14 cellular contexts compared by ENCODE assay signal in genomic region chr11:116736763-116737162, GRCh38. TPM values are rescaled to one million over a fixed set of nuclear protein-coding genes. Genes with fewer than 3 reads are reported as not detected.
DNase-seq lines count a peak whose midpoint lies in the region; ATAC-seq and TF ChIP-seq lines count a peak whose summit lies in the region.
"Had no signal": no experiment of that assay in that cellular context is flagged by ENCODE, and none has a peak within 500 bp of the region (broad histone marks: within the 10 kb centered on the region; RNA-seq: fewer than 3 reads in every experiment).

No MANE protein-coding gene starts in this region.

- TF ChIP-seq POLR2A in HCT116 (IDR thresholded peaks at IDR 0.05; ENCODE audit: borderline replicate concordance, extremely low read depth, insufficient read depth, insufficient read length) = no peak

- CTCF ChIA-PET in HCT116 (lab: Charles Lee) = no interaction called here

- DNase-seq in ELF-1 (ENCODE audit: low read depth, low spot score) (peak; percentile 25), HCT116 (ENCODE audit: low read depth, low spot score) (peak; percentile 15), RPMI7951 (ENCODE audit: low read depth) (peak; percentile 13), fibroblast of pulmonary artery (ENCODE audit: low read depth) (peak; percentile 5), smooth muscle cell (lab: John Stamatoyannopoulos, UW; ENCODE audit: unreplicated experiment) (no peak), activated T-cell treated with anti-CD3 and anti-CD28 coated beads for 4 hours (no peak), left ventricle myocardium superior (no peak), mucosa of gallbladder (ENCODE audit: low spot score) (no peak)
- DNase-seq: COR-L47, NCI-H1436 treated with DMSO at 0.1 percent for 48 hours, ovary had no signal

- H3K4me2 ChIP-seq in HCT116 (ENCODE audit: low read length) = no peak overlapping the region
- H3K4me2 ChIP-seq in smooth muscle cell = no peak overlapping the region

- H3K9me3 ChIP-seq in HCT116 (ENCODE audit: control insufficient read depth in 1 of 2, insufficient read depth in 1 of 2, low read depth in 1 of 2, low read length in 2 of 2) (no peaks in the 10 kb centered on the region), smooth muscle cell (replicated peaks; ENCODE audit: low read depth) (no peaks in the 10 kb centered on the region)
- H3K9me3 ChIP-seq: ovary, tibial nerve had no signal

- H3K79me2 ChIP-seq in HCT116 (ENCODE audit: insufficient read depth, low read length) = no peaks in the 10 kb centered on the region
- H3K79me2 ChIP-seq in smooth muscle cell (ENCODE audit: low read depth) = no peaks in the 10 kb centered on the region

- BruUV-seq in HCT116 (replicated peaks; lab: Mats Ljungman, UMichigan) = no TSS peak

- intact Hi-C loops in HCT116 (cut with micrococcal nuclease) = no loop called here
- intact Hi-C loops in left ventricle myocardium superior (cut with micrococcal nuclease) = no loop called here

- H3K9me2 ChIP-seq in HCT116 (ENCODE audit: insufficient read depth) = no peaks in the 10 kb centered on the region

- H3K4me3 ChIP-seq in HCT116 (replicated peaks in 1 of 2; ENCODE audit: low read depth in 1 of 2, low read length in 2 of 2) = no peak overlapping the region
- no peak overlapping the region for H3K4me3 ChIP-seq in fibroblast of pulmonary artery (replicated peaks; ENCODE audit: low read depth, low read length)
- H3K4me3 ChIP-seq in smooth muscle cell = no peak overlapping the region
- H3K4me3 ChIP-seq: ovary, tibial nerve had no signal

- peak; percentile 75 for ATAC-seq in HCT116
- ATAC-seq in left ventricle myocardium superior = no peak

- no peak for TF ChIP-seq RAD21 in HCT116 (IDR thresholded peaks at IDR 0.05; ENCODE audit: low read depth)

- H3K27ac ChIP-seq in HCT116 (ENCODE audit: low read depth, low read length) (no peak overlapping the region), smooth muscle cell (ENCODE audit: low read depth) (no peak overlapping the region)
- H3K27ac ChIP-seq: epithelial cell of prostate, ovary, tibial nerve had no signal

- no peaks in the 10 kb centered on the region for H3F3A ChIP-seq in smooth muscle cell (ENCODE audit: low read depth)

- peak; percentile 36 to 41 (median 40); a peak in 5 of 6 replicates for TF ChIP-seq CTCF in HCT116 (IDR thresholded peaks at IDR 0.05 in 2 of 3, conservative IDR thresholded peaks at IDR 0.05 in 1 of 3; ENCODE audit: borderline replicate concordance in 1 of 3, insufficient read depth in 1 of 3, low read depth in 2 of 3, low read length in 2 of 3)
- TF ChIP-seq CTCF in fibroblast of pulmonary artery (IDR thresholded peaks at IDR 0.05; ENCODE audit: low read length, missing control alignments) = no peak
- TF ChIP-seq CTCF in smooth muscle cell (IDR thresholded peaks at IDR 0.05; ENCODE audit: borderline replicate concordance, insufficient read depth, poor library complexity, severe bottlenecking) = no peak

- H3K9ac ChIP-seq in HCT116 (ENCODE audit: low read length) (no peak overlapping the region), smooth muscle cell (ENCODE audit: low read depth) (no peak overlapping the region)

- no peaks in the 10 kb centered on the region for H4K20me1 ChIP-seq in HCT116 (ENCODE audit: insufficient read depth)
- no peaks in the 10 kb centered on the region for H4K20me1 ChIP-seq in smooth muscle cell (ENCODE audit: low read depth)

- H3K4me1 ChIP-seq in HCT116 (ENCODE audit: control insufficient read depth in 1 of 2, insufficient read depth in 2 of 2, low read length in 2 of 2) = no peaks in the 10 kb centered on the region
- peaks cover 9% of the 10 kb centered on the region for H3K4me1 ChIP-seq in smooth muscle cell (ENCODE audit: low read depth)

- POLR2A ChIA-PET in HCT116 (lab: Charles Lee) = no interaction called here

- RAD21 ChIA-PET in HCT116 (lab: Charles Lee; ENCODE audit: low non-redundant PET in 1 of 2, low total read pairs in 2 of 2, uncharacterized antibody in 2 of 2, unreplicated experiment in 2 of 2) = no interaction called here

- 87% methylated on average over 3 of the region's 3 CpGs for WGBS in smooth muscle cell (ENCODE audit: low lambda C conversion rate)

- H2AFZ ChIP-seq in HCT116 (ENCODE audit: low read depth, low read length, poor library complexity, severe bottlenecking) (no peak overlapping the region), smooth muscle cell (ENCODE audit: low read depth) (no peak overlapping the region)

- no peaks in the 10 kb centered on the region for H3K36me3 ChIP-seq in HCT116 (ENCODE audit: control insufficient read depth in 1 of 2, insufficient read depth in 2 of 2, low read length in 2 of 2)
- H3K36me3 ChIP-seq in smooth muscle cell (ENCODE audit: low read depth) = no peaks in the 10 kb centered on the region
- H3K36me3 ChIP-seq: ovary had no signal

- no peaks in the 10 kb centered on the region for H3K27me3 ChIP-seq in HCT116 (ENCODE audit: insufficient read depth, low read length)
- peaks cover 7% of the 10 kb centered on the region for H3K27me3 ChIP-seq in smooth muscle cell (ENCODE audit: low read depth)
- H3K27me3 ChIP-seq: ovary, tibial nerve had no signal

TF ChIP-seq in HCT116, 20 proteins besides CTCF, POLR2A, EP300 and RAD21:
- TF ChIP-seq MAX (IDR thresholded peaks at IDR 0.05) (no peak), EZH2phosphoT487 (IDR thresholded peaks at IDR 0.05; ENCODE audit: borderline replicate concordance) (no peak), TCF7L2 (IDR thresholded peaks at IDR 0.05; ENCODE audit: borderline replicate concordance, extremely low read depth, insufficient read depth, insufficient read length) (no peak), ZFX (IDR thresholded peaks at IDR 0.05) (no peak), ZNF274 (IDR thresholded peaks at IDR 0.05; ENCODE audit: low read depth, low read length) (no peak), YY1 (IDR thresholded peaks at IDR 0.05; ENCODE audit: extremely low read depth, insufficient replicate concordance, low read depth, low read length) (no peak), CEBPB (IDR thresholded peaks at IDR 0.05; ENCODE audit: low read depth) (no peak)

RNA-seq across cellular contexts. Expression of gene BUD13, which starts 36.0 kb away (rescaled TPM):
- total RNA-seq in HCT116 (2021; ENCODE audit: unreplicated experiment) (22.9 TPM), smooth muscle cell (13.4 and 13.8 TPM in 2 replicates), left ventricle myocardium superior (7.2 TPM), mucosa of gallbladder (14.0 TPM)
- 16.1 and 19.0 TPM in 2 replicates for polyA plus RNA-seq in HCT116 (2012)
- total RNA-seq in RPMI7951 (2014; rRNA removed; shearing (Covaris generic)) = 19.5 and 23.2 TPM in 2 replicates
- polyA plus RNA-seq in smooth muscle cell = 10.9 and 15.7 TPM in 2 replicates

RNA-seq across cellular contexts. Expression of gene ZPR1, which starts 51.1 kb away (rescaled TPM):
- total RNA-seq in HCT116 (2021; ENCODE audit: unreplicated experiment) (56.3 TPM), smooth muscle cell (26.2 and 34.8 TPM in 2 replicates), left ventricle myocardium superior (18.2 TPM), mucosa of gallbladder (48.1 TPM)
- 42.4 and 50.7 TPM in 2 replicates for polyA plus RNA-seq in HCT116 (2012)
- 61.7 and 63.3 TPM in 2 replicates for total RNA-seq in RPMI7951 (2014; rRNA removed; shearing (Covaris generic))
- polyA plus RNA-seq in smooth muscle cell = 34.2 and 48.5 TPM in 2 replicates

RNA-seq across cellular contexts. Expression of gene APOA5, which starts 54.9 kb away (rescaled TPM):
- total RNA-seq in HCT116 (2021; ENCODE audit: unreplicated experiment) (0.12 TPM), smooth muscle cell (not detected in 2 replicates), left ventricle myocardium superior (not detected), mucosa of gallbladder (0.29 TPM)
- polyA plus RNA-seq in HCT116 (2012) = not detected in 2 replicates
- total RNA-seq in RPMI7951 (2014; rRNA removed; shearing (Covaris generic)) = not detected in 2 replicates
- not detected in 2 replicates for polyA plus RNA-seq in smooth muscle cell
- total RNA-seq: cerebellum, tibial nerve had no signal
- polyA plus RNA-seq: ovary had no signal

Comparison
In these comparisons a context has a peak if more than half of its experiments do, and no peak if none do; other contexts are left out.
1. DNase-seq: peak in ELF-1 (single experiment), HCT116 (single experiment), RPMI7951 (single experiment) and fibroblast of pulmonary artery (single experiment); none in smooth muscle cell (single experiment), activated T-cell treated with anti-CD3 and anti-CD28 coated beads for 4 hours (single experiment), left ventricle myocardium superior (single experiment) and mucosa of gallbladder (single experiment).
2. CTCF ChIP-seq: peak in HCT116 (3 of 3); none in fibroblast of pulmonary artery (single experiment) and smooth muscle cell (single experiment).